Comparison of ENCODE assay signal across 43 cellular contexts in the genomic region with DNA sequence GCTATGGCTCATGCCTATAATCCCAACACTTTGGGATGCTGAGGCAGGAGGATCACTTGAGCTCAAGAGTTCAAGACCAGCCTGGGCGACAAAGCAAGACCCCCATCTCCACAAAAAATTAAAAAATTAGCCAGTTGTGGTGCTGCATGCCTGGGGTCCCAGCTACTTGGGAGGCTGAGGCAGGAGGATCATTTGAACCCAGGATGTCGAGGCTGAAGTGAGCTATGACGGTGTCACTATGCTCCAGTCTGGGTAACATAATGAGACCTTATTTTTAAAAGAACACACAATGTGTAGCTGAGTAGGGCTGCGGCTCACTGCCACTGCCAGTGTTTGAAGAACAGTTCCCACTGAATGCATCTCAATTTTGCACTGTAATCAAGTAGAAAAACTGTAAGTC. TPM values are rescaled to one million over a fixed set of nuclear protein-coding genes. Genes with fewer than 3 reads are reported as not detected.
"Had no signal": no experiment of that assay in that cellular context is flagged by ENCODE, and none has a peak within 500 bp of the region (broad histone marks: within the 10 kb centered on the region; RNA-seq: fewer than 3 reads in every experiment).

No MANE protein-coding gene starts in this region.

- H3K9me3 Mint-ChIP-seq: activated naive CD4-positive, alpha-beta T cell treated with anti-CD3 and anti-CD28 coated beads for 36 hours; activated naive CD4-positive, alpha-beta T cell treated with anti-CD3 and anti-CD28 coated beads, Interleukin-2, amount 10 ng/mL, durations not matched to agents 7 days and 5 days; activated naive CD4-positive, alpha-beta T cell treated with anti-CD3 and anti-CD28 coated beads, Interleukin-2, amount 50 U/mL, for 24 hours; activated naive CD4-positive, alpha-beta T cell treated with anti-CD3 and anti-CD28 coated beads, Interleukin-2, amount 50 U/mL, for 72 hours; activated naive CD8-positive, alpha-beta T cell treated with anti-CD3 and anti-CD28 coated beads for 36 hours; activated naive CD8-positive, alpha-beta T cell treated with anti-CD3 and anti-CD28 coated beads, Interleukin-2, amount 10 ng/mL, durations not matched to agents 7 days and 5 days; activated naive CD8-positive, alpha-beta T cell treated with anti-CD3 and anti-CD28 coated beads, Interleukin-2, amount 50 U/mL, for 24 hours; activated T-cell treated with anti-CD3 and anti-CD28 coated beads, Interleukin-2, amount 50 U/mL, for 24 hours; activated T-cell treated with anti-CD3 and anti-CD28 coated beads, Interleukin-2, amount 50 U/mL, for 4 hours; activated T-cell treated with anti-CD3 and anti-CD28 coated beads, Interleukin-2, amount 50 U/mL, for 72 hours; activated T-helper 1 cell treated with anti-CD3 and anti-CD28 coated beads, Interleukin-12 subunit alpha, Interleukin-12 subunit beta, Interleukin-2, Interleukin-4 antibody, amounts not matched to agents 30 ng/mL and 10 ng/mL and 1 ng/mL, durations not matched to agents 14 hours and 24 hours and 36 hours; activated T-helper 17 cell treated with anti-CD3 and anti-CD28 coated beads, Interleukin-2, amount 50 U/mL, for 72 hours; activated T-helper 2 cell treated with anti-CD3 and anti-CD28 coated beads, Interferon-gamma antibody, Interleukin-2, Interleukin-4, amounts not matched to agents 10 μg/mL and 5 μg/mL and 100 μg/mL, durations not matched to agents 14 hours and 24 hours and 36 hours; central memory CD8-positive, alpha-beta T cell had no signal

- H3K27ac Mint-ChIP-seq: activated naive CD4-positive, alpha-beta T cell treated with anti-CD3 and anti-CD28 coated beads for 36 hours; activated naive CD4-positive, alpha-beta T cell treated with anti-CD3 and anti-CD28 coated beads, Interleukin-2, amount 10 ng/mL, durations not matched to agents 7 days and 5 days; activated naive CD4-positive, alpha-beta T cell treated with anti-CD3 and anti-CD28 coated beads, Interleukin-2, amount 50 U/mL, for 24 hours; activated naive CD4-positive, alpha-beta T cell treated with anti-CD3 and anti-CD28 coated beads, Interleukin-2, amount 50 U/mL, for 72 hours; activated naive CD8-positive, alpha-beta T cell; activated naive CD8-positive, alpha-beta T cell treated with anti-CD3 and anti-CD28 coated beads for 36 hours; activated naive CD8-positive, alpha-beta T cell treated with anti-CD3 and anti-CD28 coated beads, Interleukin-2, amount 10 ng/mL, durations not matched to agents 7 days and 5 days; activated naive CD8-positive, alpha-beta T cell treated with anti-CD3 and anti-CD28 coated beads, Interleukin-2, amount 50 U/mL, for 24 hours; activated T-cell treated with anti-CD3 and anti-CD28 coated beads, Interleukin-2, amount 50 U/mL, for 24 hours; activated T-cell treated with anti-CD3 and anti-CD28 coated beads, Interleukin-2, amount 50 U/mL, for 72 hours; activated T-helper 1 cell treated with anti-CD3 and anti-CD28 coated beads, Interleukin-12 subunit alpha, Interleukin-12 subunit beta, Interleukin-2, Interleukin-4 antibody, amounts not matched to agents 30 ng/mL and 10 ng/mL and 1 ng/mL, durations not matched to agents 14 hours and 24 hours and 36 hours; activated T-helper 17 cell treated with anti-CD3 and anti-CD28 coated beads, Interleukin-2, amount 50 U/mL, for 72 hours; activated T-helper 2 cell treated with anti-CD3 and anti-CD28 coated beads, Interferon-gamma antibody, Interleukin-2, Interleukin-4, amounts not matched to agents 10 μg/mL and 5 μg/mL and 100 μg/mL, durations not matched to agents 14 hours and 24 hours and 36 hours; brain had no signal

- DNase-seq: activated effector memory CD4-positive, alpha-beta T cell treated with anti-CD3 and anti-CD28 coated beads, Interleukin-2, amount 50 U/mL, for 16 hours; activated effector memory CD4-positive, alpha-beta T cell treated with Interleukin-2 at 50 U/mL for 16 hours; activated gamma-delta T cell; activated gamma-delta T cell treated with Interleukin-2 at 50 U/mL for 16 hours; activated naive CD4-positive, alpha-beta T cell; activated naive CD4-positive, alpha-beta T cell treated with anti-CD3 and anti-CD28 coated beads for 36 hours; activated naive CD4-positive, alpha-beta T cell treated with anti-CD3 and anti-CD28 coated beads, Interleukin-2, amount 10 ng/mL, durations not matched to agents 7 days and 5 days; activated naive CD4-positive, alpha-beta T cell treated with anti-CD3 and anti-CD28 coated beads, Interleukin-2, amount 50 U/mL, for 16 hours; activated naive CD4-positive, alpha-beta T cell treated with Interleukin-2 at 50 U/mL for 16 hours; activated naive CD8-positive, alpha-beta T cell treated with anti-CD3 and anti-CD28 coated beads for 36 hours; activated naive CD8-positive, alpha-beta T cell treated with anti-CD3 and anti-CD28 coated beads, Interleukin-2, amount 10 ng/mL, durations not matched to agents 7 days and 5 days; activated naive CD8-positive, alpha-beta T cell treated with anti-CD3 and anti-CD28 coated beads, Interleukin-2, amount 50 U/mL, for 24 hours; activated T-cell treated with anti-CD3 and anti-CD28 coated beads for 4 hours; activated T-cell treated with anti-CD3 and anti-CD28 coated beads, Interleukin-2, amount 50 U/mL, for 1 hour; activated T-cell treated with anti-CD3 and anti-CD28 coated beads, Interleukin-2, amount 50 U/mL, for 24 hours; activated T-cell treated with anti-CD3 and anti-CD28 coated beads, Interleukin-2, amount 50 U/mL, for 4 hours; activated T-cell treated with anti-CD3 and anti-CD28 coated beads, Interleukin-2, amount 50 U/mL, for 48 hours; activated T-cell treated with anti-CD3 and anti-CD28 coated beads, Interleukin-2, amount 50 U/mL, for 72 hours; adrenal gland; amniotic stem cell; amygdala; anterior cingulate cortex; aorta; body of pancreas; caudate nucleus; central memory CD4-positive, alpha-beta T cell; cerebellar nuclear complex had no signal

- H3K27me3 Mint-ChIP-seq: activated T-cell treated with anti-CD3 and anti-CD28 coated beads, Interleukin-2, amount 50 U/mL, for 24 hours had no signal

- H3K36me3 Mint-ChIP-seq: activated naive CD4-positive, alpha-beta T cell treated with anti-CD3 and anti-CD28 coated beads, Interleukin-2, amount 10 ng/mL, durations not matched to agents 7 days and 5 days; activated naive CD4-positive, alpha-beta T cell treated with anti-CD3 and anti-CD28 coated beads, Interleukin-2, amount 50 U/mL, for 24 hours; activated naive CD4-positive, alpha-beta T cell treated with anti-CD3 and anti-CD28 coated beads, Interleukin-2, amount 50 U/mL, for 72 hours; activated naive CD8-positive, alpha-beta T cell; activated naive CD8-positive, alpha-beta T cell treated with anti-CD3 and anti-CD28 coated beads for 36 hours; activated naive CD8-positive, alpha-beta T cell treated with anti-CD3 and anti-CD28 coated beads, Interleukin-2, amount 10 ng/mL, durations not matched to agents 7 days and 5 days; brain had no signal

- H3K4me1 ChIP-seq: adrenal gland, ascending aorta, body of pancreas, breast epithelium had no signal

- H3K4me1 Mint-ChIP-seq: activated naive CD4-positive, alpha-beta T cell treated with anti-CD3 and anti-CD28 coated beads, Interleukin-2, amount 50 U/mL, for 24 hours; activated naive CD8-positive, alpha-beta T cell treated with anti-CD3 and anti-CD28 coated beads, Interleukin-2, amount 50 U/mL, for 24 hours; activated T-helper 17 cell treated with anti-CD3 and anti-CD28 coated beads, Interleukin-2, amount 50 U/mL, for 72 hours; brain; central memory CD8-positive, alpha-beta T cell had no signal

- H3K9me3 ChIP-seq: adrenal gland, ascending aorta, body of pancreas, breast epithelium had no signal

- H3K4me3 ChIP-seq: adrenal gland, ascending aorta, body of pancreas, breast epithelium, cardiac muscle cell had no signal

- H3K27me3 ChIP-seq: adrenal gland, ascending aorta, body of pancreas had no signal

- FAIRE-seq: astrocyte, bronchial epithelial cell had no signal

- H3K27ac ChIP-seq: adrenal gland, ascending aorta, body of pancreas, breast epithelium, cardiac muscle cell had no signal

- ATAC-seq: activated naive CD4-positive, alpha-beta T cell treated with anti-CD3 and anti-CD28 coated beads, Interleukin-2, amount 50 U/mL, for 72 hours; activated naive CD8-positive, alpha-beta T cell treated with anti-CD3 and anti-CD28 coated beads, Interleukin-2, amount 50 U/mL, for 24 hours; activated T-cell treated with anti-CD3 and anti-CD28 coated beads, Interleukin-2, amount 50 U/mL, for 4 hours; activated T-cell treated with anti-CD3 and anti-CD28 coated beads, Interleukin-2, amount 50 U/mL, for 72 hours; activated T-helper 17 cell treated with anti-CD3 and anti-CD28 coated beads, Interleukin-2, amount 50 U/mL, for 72 hours; body of pancreas had no signal

- H3K36me3 ChIP-seq: adrenal gland, ascending aorta, breast epithelium, cardiac muscle cell had no signal

- H3K4me3 Mint-ChIP-seq: activated naive CD4-positive, alpha-beta T cell treated with anti-CD3 and anti-CD28 coated beads for 36 hours; activated naive CD4-positive, alpha-beta T cell treated with anti-CD3 and anti-CD28 coated beads, Interleukin-2, amount 10 ng/mL, durations not matched to agents 7 days and 5 days; activated naive CD4-positive, alpha-beta T cell treated with anti-CD3 and anti-CD28 coated beads, Interleukin-2, amount 50 U/mL, for 24 hours; activated naive CD8-positive, alpha-beta T cell; activated naive CD8-positive, alpha-beta T cell treated with anti-CD3 and anti-CD28 coated beads for 36 hours; activated naive CD8-positive, alpha-beta T cell treated with anti-CD3 and anti-CD28 coated beads, Interleukin-2, amount 10 ng/mL, durations not matched to agents 7 days and 5 days; activated naive CD8-positive, alpha-beta T cell treated with anti-CD3 and anti-CD28 coated beads, Interleukin-2, amount 50 U/mL, for 24 hours; activated T-cell treated with anti-CD3 and anti-CD28 coated beads, Interleukin-2, amount 50 U/mL, for 24 hours; activated T-cell treated with anti-CD3 and anti-CD28 coated beads, Interleukin-2, amount 50 U/mL, for 4 hours; activated T-cell treated with anti-CD3 and anti-CD28 coated beads, Interleukin-2, amount 50 U/mL, for 72 hours; activated T-helper 1 cell treated with anti-CD3 and anti-CD28 coated beads, Interleukin-12 subunit alpha, Interleukin-12 subunit beta, Interleukin-2, Interleukin-4 antibody, amounts not matched to agents 30 ng/mL and 10 ng/mL and 1 ng/mL, durations not matched to agents 14 hours and 24 hours and 36 hours; activated T-helper 17 cell treated with anti-CD3 and anti-CD28 coated beads, Interleukin-2, amount 50 U/mL, for 72 hours; brain; central memory CD8-positive, alpha-beta T cell had no signal

RNA-seq across cellular contexts. Expression of a gene that starts 7.1 kb away (rescaled TPM):
- total RNA-seq: activated naive CD4-positive, alpha-beta T cell treated with anti-CD3 and anti-CD28 coated beads for 36 hours; activated naive CD4-positive, alpha-beta T cell treated with anti-CD3 and anti-CD28 coated beads, Interleukin-2, amount 50 U/mL, for 72 hours; activated naive CD8-positive, alpha-beta T cell treated with anti-CD3 and anti-CD28 coated beads for 36 hours; activated naive CD8-positive, alpha-beta T cell treated with anti-CD3 and anti-CD28 coated beads, Interleukin-2, amount 10 ng/mL, durations not matched to agents 7 days and 5 days; activated T-cell treated with anti-CD3 and anti-CD28 coated beads, Interleukin-2, amount 50 U/mL, for 4 hours; activated T-cell treated with anti-CD3 and anti-CD28 coated beads, Interleukin-2, amount 50 U/mL, for 72 hours; activated T-helper 1 cell treated with anti-CD3 and anti-CD28 coated beads, Interleukin-12 subunit alpha, Interleukin-12 subunit beta, Interleukin-2, Interleukin-4 antibody, amounts not matched to agents 30 ng/mL and 10 ng/mL and 1 ng/mL, durations not matched to agents 14 hours and 24 hours and 36 hours; activated T-helper 17 cell treated with anti-CD3 and anti-CD28 coated beads, Interleukin-2, amount 50 U/mL, for 72 hours; activated T-helper 2 cell treated with anti-CD3 and anti-CD28 coated beads, Interferon-gamma antibody, Interleukin-2, Interleukin-4, amounts not matched to agents 10 μg/mL and 5 μg/mL and 100 μg/mL, durations not matched to agents 14 hours and 24 hours and 36 hours; adrenal gland; aorta; ascending aorta; astrocyte; body of pancreas; breast epithelium; bronchial epithelial cell; cardiac muscle cell; cardiac septum; cerebellum; chondrocyte had no signal
- polyA plus RNA-seq: adrenal gland, aorta, cardiac muscle cell had no signal
